In genomic region chr11:34013893-34014571, GRCh38 we compare ENCODE assay signal across 22 cellular contexts. TPM values are rescaled to one million over a fixed set of nuclear protein-coding genes. Genes with fewer than 3 reads are reported as not detected.
DNase-seq lines count a peak whose midpoint lies in the region; TF ChIP-seq lines count a peak whose summit lies in the region.
"Had no signal": no experiment of that assay in that cellular context is flagged by ENCODE, and none has a peak within 500 bp of the region (broad histone marks: within the 10 kb centered on the region; RNA-seq: fewer than 3 reads in every experiment).

No MANE protein-coding gene starts in this region.

- no peaks in the 10 kb centered on the region for H3K36me3 Mint-ChIP-seq in osteocyte (ENCODE audit: unreplicated experiment)
- H3K36me3 Mint-ChIP-seq: CD4-positive, CD25-positive, alpha-beta regulatory T cell had no signal

- no peaks in the 10 kb centered on the region for H3K79me2 ChIP-seq in mammary epithelial cell (ENCODE audit: insufficient read depth, low read length)
- no peaks in the 10 kb centered on the region for H3K79me2 ChIP-seq in GM23248 (ENCODE audit: insufficient read depth)

- H3K27me3 ChIP-seq in breast epithelium, result no peaks in the 10 kb centered on the region
- no peaks in the 10 kb centered on the region for H3K27me3 ChIP-seq in mammary epithelial cell (ENCODE audit: insufficient read depth, low read length)
- H3K27me3 ChIP-seq in GM23248 (replicated peaks; ENCODE audit: insufficient read depth), result peaks cover 11% of the 10 kb centered on the region; the same call in 1 of the 2 replicates
- H3K27me3 ChIP-seq: BLaER1 had no signal

- no peaks in the 10 kb centered on the region for H3K4me1 Mint-ChIP-seq in osteocyte (ENCODE audit: unreplicated experiment)
- H3K4me1 Mint-ChIP-seq: CD4-positive, CD25-positive, alpha-beta regulatory T cell had no signal

- H2AFZ ChIP-seq in mammary epithelial cell (ENCODE audit: low read depth, low read length) (no peak overlapping the region), GM23248 (no peak overlapping the region)

- no peak for TF ChIP-seq POLR2A in breast epithelium (IDR thresholded peaks at IDR 0.05)

- H3K4me3 Mint-ChIP-seq in osteocyte (ENCODE audit: unreplicated experiment), result no peak overlapping the region
- H3K4me3 Mint-ChIP-seq: CD4-positive, CD25-positive, alpha-beta regulatory T cell had no signal

- H3K9me3 ChIP-seq in breast epithelium (no peaks in the 10 kb centered on the region), mammary epithelial cell (replicated peaks; ENCODE audit: insufficient read depth, low read length) (no peaks in the 10 kb centered on the region), GM23248 (ENCODE audit: low read depth) (no peaks in the 10 kb centered on the region)
- H3K9me3 ChIP-seq: BLaER1 had no signal

- WGBS in mammary epithelial cell (ENCODE audit: low coverage, missing lambda C conversion rate), result 52% methylated on average over 5 of the region's 5 CpGs
- 17 to 29% methylated on average over 5 of the region's 5 CpGs for WGBS in GM23248 (ENCODE audit: low coverage in 1 of 2, low lambda C conversion rate in 2 of 2, missing lambda C conversion rate in 2 of 2), 2 experiments

- H3F3A ChIP-seq in GM23248 (ENCODE audit: insufficient read depth), result no peaks in the 10 kb centered on the region

- no peak for TF ChIP-seq CTCF in breast epithelium (IDR thresholded peaks at IDR 0.05)
- TF ChIP-seq CTCF in mammary epithelial cell (conservative IDR thresholded peaks at IDR 0.05 in 1 of 2, IDR thresholded peaks at IDR 0.05 in 1 of 2; ENCODE audit: extremely low read depth in 1 of 2, insufficient read depth in 1 of 2, low read depth in 1 of 2, low read length in 2 of 2), result no peak
- no peak for TF ChIP-seq CTCF in osteocyte (IDR thresholded peaks at IDR 0.05)

- CTCF ChIA-PET in mammary epithelial cell (lab: Charles Lee; ENCODE audit: low non-redundant PET), result no interaction called here

- dilution Hi-C loops in mammary epithelial cell (cut with HindIII; ENCODE audit: low sequenced_read_pairs), result no loop called here

- H4K20me1 ChIP-seq in mammary epithelial cell (ENCODE audit: insufficient read depth, low read length) (no peaks in the 10 kb centered on the region), GM23248 (ENCODE audit: insufficient read depth) (no peaks in the 10 kb centered on the region)
- H4K20me1 ChIP-seq: BLaER1 had no signal

- H3K4me2 ChIP-seq in mammary epithelial cell (ENCODE audit: insufficient read depth, low read depth, low read length) (no peak overlapping the region), GM23248 (ENCODE audit: unreplicated experiment) (no peak overlapping the region)
- H3K4me2 ChIP-seq: BLaER1 had no signal

- no peak overlapping the region for H3K9ac ChIP-seq in mammary epithelial cell (ENCODE audit: insufficient read depth, low read length)
- no peak overlapping the region for H3K9ac ChIP-seq in GM23248
- H3K9ac ChIP-seq: BLaER1 had no signal

- H3K9me2 ChIP-seq in GM23248 (ENCODE audit: insufficient read depth), result no peaks in the 10 kb centered on the region

- H3K36me3 ChIP-seq in breast epithelium (no peaks in the 10 kb centered on the region), mammary epithelial cell (ENCODE audit: insufficient read depth, low read length) (no peaks in the 10 kb centered on the region), GM23248 (ENCODE audit: low read depth) (no peaks in the 10 kb centered on the region)
- H3K36me3 ChIP-seq: BLaER1 had no signal

- H3K4me1 ChIP-seq in breast epithelium (no peaks in the 10 kb centered on the region), mammary epithelial cell (ENCODE audit: insufficient read depth, low read length) (no peaks in the 10 kb centered on the region), GM23248 (ENCODE audit: insufficient read depth) (no peaks in the 10 kb centered on the region)

- H3K9me3 Mint-ChIP-seq in osteocyte (ENCODE audit: unreplicated experiment), result no peaks in the 10 kb centered on the region
- H3K9me3 Mint-ChIP-seq: CD4-positive, CD25-positive, alpha-beta regulatory T cell had no signal

- DNase-seq in breast epithelium (ENCODE audit: low spot score in 2 of 2), result no peak
- no peak for DNase-seq in mammary epithelial cell
- peak; percentile 25 for DNase-seq in GM23248
- peak; percentile 25 for DNase-seq in medulla oblongata (ENCODE audit: extremely low spot score)
- DNase-seq in osteocyte (ENCODE audit: extremely low spot score, unreplicated experiment), result peak; percentile 15
- no peak for DNase-seq in NCI-H69 (lab: John Stamatoyannopoulos, UW)
- DNase-seq in activated CD8-positive, alpha-beta memory T cell treated with anti-CD3 and anti-CD28 coated beads for 24 hours, result no peak
- DNase-seq in NCI-H146 (lab: John Stamatoyannopoulos, UW), result no peak
- DNase-seq: CD4-positive, CD25-positive, alpha-beta regulatory T cell; KBM-7; MV-4-11; NCI-H1105; NCI-H1436 treated with DMSO at 0.1 percent for 48 hours; NCI-H1930; NCI-H2107; NCI-H524; NCI-H82; NK-92 treated with Interleukin-12 subunit alpha and Interleukin-12 subunit beta, amount 100 ng/mL, for 24 hours; PC-3; SHP77 had no signal

- no peak overlapping the region for H3K4me3 ChIP-seq in breast epithelium
- H3K4me3 ChIP-seq in mammary epithelial cell (replicated peaks in 1 of 3; ENCODE audit: insufficient read depth in 1 of 3, low read depth in 2 of 3, low read length in 3 of 3), result no peak overlapping the region
- no peak overlapping the region for H3K4me3 ChIP-seq in GM23248
- H3K4me3 ChIP-seq: BLaER1 had no signal

- no TSS peak for BruUV-seq in mammary epithelial cell (replicated peaks; lab: Mats Ljungman, UMichigan)

- intact Hi-C loops in breast epithelium (cut with DNase I; ENCODE audit: low total_unique reads), result no loop called here
- intact Hi-C loops in mammary epithelial cell (cut with micrococcal nuclease), result no loop called here

- in situ Hi-C loops in mammary epithelial cell (cut with MboI; ENCODE audit: low sequenced_read_pairs in 2 of 2) (no loop called here), GM23248 (cut with MboI) (no loop called here)

- H3K27me3 Mint-ChIP-seq in osteocyte (ENCODE audit: unreplicated experiment), result peaks cover 15% of the 10 kb centered on the region

- H3K27ac Mint-ChIP-seq in osteocyte (ENCODE audit: unreplicated experiment), result no peak overlapping the region

- H3K27ac ChIP-seq in breast epithelium (peak overlapping the region; percentile 52 to 64), mammary epithelial cell (ENCODE audit: insufficient read depth, low read depth, low read length) (no peak overlapping the region), GM23248 (no peak overlapping the region)
- H3K27ac ChIP-seq: 22Rv1, BLaER1 had no signal

RNA-seq across cellular contexts. Expression of gene CAPRIN1, which starts 37.5 kb away (rescaled TPM):
- total RNA-seq in breast epithelium, result 100 to 1,000 TPM; 148 to 198 (median 167) TPM
- total RNA-seq in mammary epithelial cell, result 100 to 1,000 TPM; 194 to 217 TPM
- 184 TPM for polyA plus RNA-seq in mammary epithelial cell
- 258 TPM for polyA minus RNA-seq in mammary epithelial cell
- 176 and 181 TPM in 2 replicates for total RNA-seq in GM23248 (2014; rRNA removed; shearing (Covaris generic))
- polyA plus RNA-seq in GM23248 (2016; fragmentation: Nextera tagmentation; extraction: Ambion mirVana), result 127 TPM in 2 replicates
- total RNA-seq in osteocyte, result 245 and 252 TPM in 2 replicates

Comparison
In these comparisons a context has a peak if more than half of its experiments do, and no peak if none do; other contexts are left out.
1. H3K27ac ChIP-seq: peak in breast epithelium (2 of 2); none in mammary epithelial cell (single experiment) and GM23248 (single experiment).
2. DNase-seq: peak in GM23248 (single experiment), medulla oblongata (single experiment) and osteocyte (single experiment); none in breast epithelium (0 of 2), mammary epithelial cell (single experiment), NCI-H69 (single experiment), activated CD8-positive, alpha-beta memory T cell treated with anti-CD3 and anti-CD28 coated beads for 24 hours (single experiment) and NCI-H146 (single experiment).